ENCODE assay signal across 1 cellular context in the genomic region with DNA sequence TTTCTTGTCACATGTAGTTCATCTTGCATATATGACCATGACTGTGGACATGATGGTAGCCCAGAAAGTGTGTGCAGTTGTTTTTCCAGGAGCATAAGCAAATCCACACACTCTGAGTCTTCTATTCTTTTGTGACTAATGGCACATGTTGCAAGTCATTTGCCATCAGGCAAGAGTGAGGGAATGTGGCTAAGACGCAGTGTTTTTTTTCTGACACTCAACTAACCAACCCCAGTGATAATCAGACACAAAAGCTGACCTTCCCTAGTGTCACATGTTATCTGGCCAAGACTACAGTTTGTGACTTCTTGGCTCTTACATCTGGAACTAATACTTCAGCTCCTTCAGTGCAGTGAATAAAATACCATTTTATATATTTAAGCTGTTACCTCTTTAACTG.
TF ChIP-seq lines count a peak whose summit lies in the region.

No MANE protein-coding gene starts in this region.

TF ChIP-seq in K562, 482 proteins besides CTCF, POLR2A, EP300 and RAD21 (continued from another document and continues in another):
- TF ChIP-seq, protein P1, sequence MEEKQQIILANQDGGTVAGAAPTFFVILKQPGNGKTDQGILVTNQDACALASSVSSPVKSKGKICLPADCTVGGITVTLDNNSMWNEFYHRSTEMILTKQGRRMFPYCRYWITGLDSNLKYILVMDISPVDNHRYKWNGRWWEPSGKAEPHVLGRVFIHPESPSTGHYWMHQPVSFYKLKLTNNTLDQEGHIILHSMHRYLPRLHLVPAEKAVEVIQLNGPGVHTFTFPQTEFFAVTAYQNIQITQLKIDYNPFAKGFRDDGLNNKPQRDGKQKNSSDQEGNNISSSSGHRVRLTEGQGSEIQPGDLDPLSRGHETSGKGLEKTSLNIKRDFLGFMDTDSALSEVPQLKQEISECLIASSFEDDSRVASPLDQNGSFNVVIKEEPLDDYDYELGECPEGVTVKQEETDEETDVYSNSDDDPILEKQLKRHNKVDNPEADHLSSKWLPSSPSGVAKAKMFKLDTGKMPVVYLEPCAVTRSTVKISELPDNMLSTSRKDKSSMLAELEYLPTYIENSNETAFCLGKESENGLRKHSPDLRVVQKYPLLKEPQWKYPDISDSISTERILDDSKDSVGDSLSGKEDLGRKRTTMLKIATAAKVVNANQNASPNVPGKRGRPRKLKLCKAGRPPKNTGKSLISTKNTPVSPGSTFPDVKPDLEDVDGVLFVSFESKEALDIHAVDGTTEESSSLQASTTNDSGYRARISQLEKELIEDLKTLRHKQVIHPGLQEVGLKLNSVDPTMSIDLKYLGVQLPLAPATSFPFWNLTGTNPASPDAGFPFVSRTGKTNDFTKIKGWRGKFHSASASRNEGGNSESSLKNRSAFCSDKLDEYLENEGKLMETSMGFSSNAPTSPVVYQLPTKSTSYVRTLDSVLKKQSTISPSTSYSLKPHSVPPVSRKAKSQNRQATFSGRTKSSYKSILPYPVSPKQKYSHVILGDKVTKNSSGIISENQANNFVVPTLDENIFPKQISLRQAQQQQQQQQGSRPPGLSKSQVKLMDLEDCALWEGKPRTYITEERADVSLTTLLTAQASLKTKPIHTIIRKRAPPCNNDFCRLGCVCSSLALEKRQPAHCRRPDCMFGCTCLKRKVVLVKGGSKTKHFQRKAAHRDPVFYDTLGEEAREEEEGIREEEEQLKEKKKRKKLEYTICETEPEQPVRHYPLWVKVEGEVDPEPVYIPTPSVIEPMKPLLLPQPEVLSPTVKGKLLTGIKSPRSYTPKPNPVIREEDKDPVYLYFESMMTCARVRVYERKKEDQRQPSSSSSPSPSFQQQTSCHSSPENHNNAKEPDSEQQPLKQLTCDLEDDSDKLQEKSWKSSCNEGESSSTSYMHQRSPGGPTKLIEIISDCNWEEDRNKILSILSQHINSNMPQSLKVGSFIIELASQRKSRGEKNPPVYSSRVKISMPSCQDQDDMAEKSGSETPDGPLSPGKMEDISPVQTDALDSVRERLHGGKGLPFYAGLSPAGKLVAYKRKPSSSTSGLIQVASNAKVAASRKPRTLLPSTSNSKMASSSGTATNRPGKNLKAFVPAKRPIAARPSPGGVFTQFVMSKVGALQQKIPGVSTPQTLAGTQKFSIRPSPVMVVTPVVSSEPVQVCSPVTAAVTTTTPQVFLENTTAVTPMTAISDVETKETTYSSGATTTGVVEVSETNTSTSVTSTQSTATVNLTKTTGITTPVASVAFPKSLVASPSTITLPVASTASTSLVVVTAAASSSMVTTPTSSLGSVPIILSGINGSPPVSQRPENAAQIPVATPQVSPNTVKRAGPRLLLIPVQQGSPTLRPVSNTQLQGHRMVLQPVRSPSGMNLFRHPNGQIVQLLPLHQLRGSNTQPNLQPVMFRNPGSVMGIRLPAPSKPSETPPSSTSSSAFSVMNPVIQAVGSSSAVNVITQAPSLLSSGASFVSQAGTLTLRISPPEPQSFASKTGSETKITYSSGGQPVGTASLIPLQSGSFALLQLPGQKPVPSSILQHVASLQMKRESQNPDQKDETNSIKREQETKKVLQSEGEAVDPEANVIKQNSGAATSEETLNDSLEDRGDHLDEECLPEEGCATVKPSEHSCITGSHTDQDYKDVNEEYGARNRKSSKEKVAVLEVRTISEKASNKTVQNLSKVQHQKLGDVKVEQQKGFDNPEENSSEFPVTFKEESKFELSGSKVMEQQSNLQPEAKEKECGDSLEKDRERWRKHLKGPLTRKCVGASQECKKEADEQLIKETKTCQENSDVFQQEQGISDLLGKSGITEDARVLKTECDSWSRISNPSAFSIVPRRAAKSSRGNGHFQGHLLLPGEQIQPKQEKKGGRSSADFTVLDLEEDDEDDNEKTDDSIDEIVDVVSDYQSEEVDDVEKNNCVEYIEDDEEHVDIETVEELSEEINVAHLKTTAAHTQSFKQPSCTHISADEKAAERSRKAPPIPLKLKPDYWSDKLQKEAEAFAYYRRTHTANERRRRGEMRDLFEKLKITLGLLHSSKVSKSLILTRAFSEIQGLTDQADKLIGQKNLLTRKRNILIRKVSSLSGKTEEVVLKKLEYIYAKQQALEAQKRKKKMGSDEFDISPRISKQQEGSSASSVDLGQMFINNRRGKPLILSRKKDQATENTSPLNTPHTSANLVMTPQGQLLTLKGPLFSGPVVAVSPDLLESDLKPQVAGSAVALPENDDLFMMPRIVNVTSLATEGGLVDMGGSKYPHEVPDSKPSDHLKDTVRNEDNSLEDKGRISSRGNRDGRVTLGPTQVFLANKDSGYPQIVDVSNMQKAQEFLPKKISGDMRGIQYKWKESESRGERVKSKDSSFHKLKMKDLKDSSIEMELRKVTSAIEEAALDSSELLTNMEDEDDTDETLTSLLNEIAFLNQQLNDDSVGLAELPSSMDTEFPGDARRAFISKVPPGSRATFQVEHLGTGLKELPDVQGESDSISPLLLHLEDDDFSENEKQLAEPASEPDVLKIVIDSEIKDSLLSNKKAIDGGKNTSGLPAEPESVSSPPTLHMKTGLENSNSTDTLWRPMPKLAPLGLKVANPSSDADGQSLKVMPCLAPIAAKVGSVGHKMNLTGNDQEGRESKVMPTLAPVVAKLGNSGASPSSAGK (IDR thresholded peaks at IDR 0.05) = peak; percentile 85
- no peak for TF ChIP-seq RBM34 (IDR thresholded peaks at IDR 0.05; ENCODE audit: borderline replicate concordance, insufficient read depth, low read length)
- no peak for TF ChIP-seq HMG20A (CRISPR knock-in tag; conservative IDR thresholded peaks at IDR 0.05)
- TF ChIP-seq, protein P2, sequence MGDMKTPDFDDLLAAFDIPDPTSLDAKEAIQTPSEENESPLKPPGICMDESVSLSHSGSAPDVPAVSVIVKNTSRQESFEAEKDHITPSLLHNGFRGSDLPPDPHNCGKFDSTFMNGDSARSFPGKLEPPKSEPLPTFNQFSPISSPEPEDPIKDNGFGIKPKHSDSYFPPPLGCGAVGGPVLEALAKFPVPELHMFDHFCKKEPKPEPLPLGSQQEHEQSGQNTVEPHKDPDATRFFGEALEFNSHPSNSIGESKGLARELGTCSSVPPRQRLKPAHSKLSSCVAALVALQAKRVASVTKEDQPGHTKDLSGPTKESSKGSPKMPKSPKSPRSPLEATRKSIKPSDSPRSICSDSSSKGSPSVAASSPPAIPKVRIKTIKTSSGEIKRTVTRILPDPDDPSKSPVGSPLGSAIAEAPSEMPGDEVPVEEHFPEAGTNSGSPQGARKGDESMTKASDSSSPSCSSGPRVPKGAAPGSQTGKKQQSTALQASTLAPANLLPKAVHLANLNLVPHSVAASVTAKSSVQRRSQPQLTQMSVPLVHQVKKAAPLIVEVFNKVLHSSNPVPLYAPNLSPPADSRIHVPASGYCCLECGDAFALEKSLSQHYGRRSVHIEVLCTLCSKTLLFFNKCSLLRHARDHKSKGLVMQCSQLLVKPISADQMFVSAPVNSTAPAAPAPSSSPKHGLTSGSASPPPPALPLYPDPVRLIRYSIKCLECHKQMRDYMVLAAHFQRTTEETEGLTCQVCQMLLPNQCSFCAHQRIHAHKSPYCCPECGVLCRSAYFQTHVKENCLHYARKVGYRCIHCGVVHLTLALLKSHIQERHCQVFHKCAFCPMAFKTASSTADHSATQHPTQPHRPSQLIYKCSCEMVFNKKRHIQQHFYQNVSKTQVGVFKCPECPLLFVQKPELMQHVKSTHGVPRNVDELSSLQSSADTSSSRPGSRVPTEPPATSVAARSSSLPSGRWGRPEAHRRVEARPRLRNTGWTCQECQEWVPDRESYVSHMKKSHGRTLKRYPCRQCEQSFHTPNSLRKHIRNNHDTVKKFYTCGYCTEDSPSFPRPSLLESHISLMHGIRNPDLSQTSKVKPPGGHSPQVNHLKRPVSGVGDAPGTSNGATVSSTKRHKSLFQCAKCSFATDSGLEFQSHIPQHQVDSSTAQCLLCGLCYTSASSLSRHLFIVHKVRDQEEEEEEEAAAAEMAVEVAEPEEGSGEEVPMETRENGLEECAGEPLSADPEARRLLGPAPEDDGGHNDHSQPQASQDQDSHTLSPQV (IDR thresholded peaks at IDR 0.05) = peak; percentile 70; the same call in 1 of the 2 replicates
- no peak for TF ChIP-seq ZNF212 (CRISPR knock-in tag; IDR thresholded peaks at IDR 0.05)
- TF ChIP-seq ZBTB33 (CRISPR knock-in tag; IDR thresholded peaks at IDR 0.05) = 0 out of 2 replicates have a peak, but pooled peaks have one; percentile 18
- TF ChIP-seq, protein P3, sequence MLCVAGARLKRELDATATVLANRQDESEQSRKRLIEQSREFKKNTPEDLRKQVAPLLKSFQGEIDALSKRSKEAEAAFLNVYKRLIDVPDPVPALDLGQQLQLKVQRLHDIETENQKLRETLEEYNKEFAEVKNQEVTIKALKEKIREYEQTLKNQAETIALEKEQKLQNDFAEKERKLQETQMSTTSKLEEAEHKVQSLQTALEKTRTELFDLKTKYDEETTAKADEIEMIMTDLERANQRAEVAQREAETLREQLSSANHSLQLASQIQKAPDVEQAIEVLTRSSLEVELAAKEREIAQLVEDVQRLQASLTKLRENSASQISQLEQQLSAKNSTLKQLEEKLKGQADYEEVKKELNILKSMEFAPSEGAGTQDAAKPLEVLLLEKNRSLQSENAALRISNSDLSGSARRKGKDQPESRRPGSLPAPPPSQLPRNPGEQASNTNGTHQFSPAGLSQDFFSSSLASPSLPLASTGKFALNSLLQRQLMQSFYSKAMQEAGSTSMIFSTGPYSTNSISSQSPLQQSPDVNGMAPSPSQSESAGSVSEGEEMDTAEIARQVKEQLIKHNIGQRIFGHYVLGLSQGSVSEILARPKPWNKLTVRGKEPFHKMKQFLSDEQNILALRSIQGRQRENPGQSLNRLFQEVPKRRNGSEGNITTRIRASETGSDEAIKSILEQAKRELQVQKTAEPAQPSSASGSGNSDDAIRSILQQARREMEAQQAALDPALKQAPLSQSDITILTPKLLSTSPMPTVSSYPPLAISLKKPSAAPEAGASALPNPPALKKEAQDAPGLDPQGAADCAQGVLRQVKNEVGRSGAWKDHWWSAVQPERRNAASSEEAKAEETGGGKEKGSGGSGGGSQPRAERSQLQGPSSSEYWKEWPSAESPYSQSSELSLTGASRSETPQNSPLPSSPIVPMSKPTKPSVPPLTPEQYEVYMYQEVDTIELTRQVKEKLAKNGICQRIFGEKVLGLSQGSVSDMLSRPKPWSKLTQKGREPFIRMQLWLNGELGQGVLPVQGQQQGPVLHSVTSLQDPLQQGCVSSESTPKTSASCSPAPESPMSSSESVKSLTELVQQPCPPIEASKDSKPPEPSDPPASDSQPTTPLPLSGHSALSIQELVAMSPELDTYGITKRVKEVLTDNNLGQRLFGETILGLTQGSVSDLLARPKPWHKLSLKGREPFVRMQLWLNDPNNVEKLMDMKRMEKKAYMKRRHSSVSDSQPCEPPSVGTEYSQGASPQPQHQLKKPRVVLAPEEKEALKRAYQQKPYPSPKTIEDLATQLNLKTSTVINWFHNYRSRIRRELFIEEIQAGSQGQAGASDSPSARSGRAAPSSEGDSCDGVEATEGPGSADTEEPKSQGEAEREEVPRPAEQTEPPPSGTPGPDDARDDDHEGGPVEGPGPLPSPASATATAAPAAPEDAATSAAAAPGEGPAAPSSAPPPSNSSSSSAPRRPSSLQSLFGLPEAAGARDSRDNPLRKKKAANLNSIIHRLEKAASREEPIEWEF (CRISPR knock-in tag; IDR thresholded peaks at IDR 0.05) = no peak
- no peak for TF ChIP-seq MED1 (CRISPR knock-in tag; IDR thresholded peaks at IDR 0.05; ENCODE audit: borderline replicate concordance)
- no peak for TF ChIP-seq KLF6 (CRISPR knock-in tag; IDR thresholded peaks at IDR 0.05; ENCODE audit: borderline replicate concordance)
- TF ChIP-seq, protein P4, sequence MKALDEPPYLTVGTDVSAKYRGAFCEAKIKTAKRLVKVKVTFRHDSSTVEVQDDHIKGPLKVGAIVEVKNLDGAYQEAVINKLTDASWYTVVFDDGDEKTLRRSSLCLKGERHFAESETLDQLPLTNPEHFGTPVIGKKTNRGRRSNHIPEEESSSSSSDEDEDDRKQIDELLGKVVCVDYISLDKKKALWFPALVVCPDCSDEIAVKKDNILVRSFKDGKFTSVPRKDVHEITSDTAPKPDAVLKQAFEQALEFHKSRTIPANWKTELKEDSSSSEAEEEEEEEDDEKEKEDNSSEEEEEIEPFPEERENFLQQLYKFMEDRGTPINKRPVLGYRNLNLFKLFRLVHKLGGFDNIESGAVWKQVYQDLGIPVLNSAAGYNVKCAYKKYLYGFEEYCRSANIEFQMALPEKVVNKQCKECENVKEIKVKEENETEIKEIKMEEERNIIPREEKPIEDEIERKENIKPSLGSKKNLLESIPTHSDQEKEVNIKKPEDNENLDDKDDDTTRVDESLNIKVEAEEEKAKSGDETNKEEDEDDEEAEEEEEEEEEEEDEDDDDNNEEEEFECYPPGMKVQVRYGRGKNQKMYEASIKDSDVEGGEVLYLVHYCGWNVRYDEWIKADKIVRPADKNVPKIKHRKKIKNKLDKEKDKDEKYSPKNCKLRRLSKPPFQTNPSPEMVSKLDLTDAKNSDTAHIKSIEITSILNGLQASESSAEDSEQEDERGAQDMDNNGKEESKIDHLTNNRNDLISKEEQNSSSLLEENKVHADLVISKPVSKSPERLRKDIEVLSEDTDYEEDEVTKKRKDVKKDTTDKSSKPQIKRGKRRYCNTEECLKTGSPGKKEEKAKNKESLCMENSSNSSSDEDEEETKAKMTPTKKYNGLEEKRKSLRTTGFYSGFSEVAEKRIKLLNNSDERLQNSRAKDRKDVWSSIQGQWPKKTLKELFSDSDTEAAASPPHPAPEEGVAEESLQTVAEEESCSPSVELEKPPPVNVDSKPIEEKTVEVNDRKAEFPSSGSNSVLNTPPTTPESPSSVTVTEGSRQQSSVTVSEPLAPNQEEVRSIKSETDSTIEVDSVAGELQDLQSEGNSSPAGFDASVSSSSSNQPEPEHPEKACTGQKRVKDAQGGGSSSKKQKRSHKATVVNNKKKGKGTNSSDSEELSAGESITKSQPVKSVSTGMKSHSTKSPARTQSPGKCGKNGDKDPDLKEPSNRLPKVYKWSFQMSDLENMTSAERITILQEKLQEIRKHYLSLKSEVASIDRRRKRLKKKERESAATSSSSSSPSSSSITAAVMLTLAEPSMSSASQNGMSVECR (CRISPR knock-in tag; IDR thresholded peaks at IDR 0.05) = no peak
- TF ChIP-seq POLR3A (IDR thresholded peaks at IDR 0.05; ENCODE audit: borderline replicate concordance, extremely low read depth, insufficient read depth, insufficient read length) = no peak
- peak in 1 of 2 experiments; percentile 92 for TF ChIP-seq NCOA2 (IDR thresholded peaks at IDR 0.05; ENCODE audit: partially characterized antibody in 2 of 2)
- peak; percentile 75 for TF ChIP-seq CXXC5 (CRISPR knock-in tag; IDR thresholded peaks at IDR 0.05)
- peak; percentile 71 for TF ChIP-seq RAD51 (IDR thresholded peaks at IDR 0.05; ENCODE audit: borderline replicate concordance, low read depth)
- TF ChIP-seq SNAPC5 (CRISPR knock-in tag; IDR thresholded peaks at IDR 0.05) = no peak
- no peak for TF ChIP-seq SP2 (IDR thresholded peaks at IDR 0.05; ENCODE audit: extremely low read depth, low read depth, low read length, poor library complexity, severe bottlenecking)
- TF ChIP-seq SMARCE1 (IDR thresholded peaks at IDR 0.05) = peak; percentile 27; the same call in 1 of the 2 replicates
- no peak for TF ChIP-seq CC2D1A (IDR thresholded peaks at IDR 0.05)
- peak; percentile 43; the same call in 1 of the 2 replicates for TF ChIP-seq GABPB1 (CRISPR knock-in tag; IDR thresholded peaks at IDR 0.05)
- TF ChIP-seq SOX6 (IDR thresholded peaks at IDR 0.05) = peak; percentile 76
